In genomic region chrX:84865113-84865512, GRCh38 we compare ENCODE assay signal across 28 cellular contexts.
A peak's percentile ranks its signal among the peaks of the same experiment; 100 is the strongest.
DNase-seq lines count a peak whose midpoint lies in the region; ATAC-seq, FAIRE-seq and TF ChIP-seq lines count a peak whose summit lies in the region.
"Had no signal": no experiment of that assay in that cellular context is flagged by ENCODE, and none has a peak within 500 bp of the region (broad histone marks: within the 10 kb centered on the region; RNA-seq: fewer than 3 reads in every experiment).

No MANE protein-coding gene starts in this region.

- no peaks in the 10 kb centered on the region for H3K4me1 Mint-ChIP-seq in MCF 10A (ENCODE audit: insufficient read depth, unreplicated experiment)
- H3K4me1 Mint-ChIP-seq: activated CD4-positive, alpha-beta T cell treated with anti-CD3 and anti-CD28 coated beads, Interleukin-2, amount 10 ng/mL, durations not matched to agents 7 days and 5 days; activated naive CD8-positive, alpha-beta T cell treated with anti-CD3 and anti-CD28 coated beads for 36 hours; activated T-helper 17 cell treated with anti-CD3 and anti-CD28 coated beads, Interleukin-2, amount 50 U/mL, for 72 hours; CD8-positive, alpha-beta memory T cell; naive B cell had no signal

- no peak overlapping the region for H2AFZ ChIP-seq in mammary epithelial cell (ENCODE audit: low read depth, low read length)

- H3K4me3 Mint-ChIP-seq in MCF 10A (ENCODE audit: unreplicated experiment) = no peak overlapping the region
- H3K4me3 Mint-ChIP-seq: activated CD4-positive, alpha-beta T cell treated with anti-CD3 and anti-CD28 coated beads, Interleukin-2, amount 10 ng/mL, durations not matched to agents 7 days and 5 days; activated naive CD8-positive, alpha-beta T cell treated with anti-CD3 and anti-CD28 coated beads for 36 hours; activated T-helper 17 cell treated with anti-CD3 and anti-CD28 coated beads, Interleukin-2, amount 50 U/mL, for 72 hours; CD8-positive, alpha-beta memory T cell; naive B cell had no signal

- H3K36me3 ChIP-seq in mammary epithelial cell (ENCODE audit: insufficient read depth, low read length) = no peaks in the 10 kb centered on the region
- H3K36me3 ChIP-seq: esophagus squamous epithelium, MG63, stomach, tibial nerve had no signal

- H3K27me3 ChIP-seq in mammary epithelial cell (ENCODE audit: insufficient read depth, low read length) = no peaks in the 10 kb centered on the region
- H3K27me3 ChIP-seq: esophagus squamous epithelium, MG63, stomach had no signal

- dilution Hi-C loops in mammary epithelial cell (cut with HindIII; ENCODE audit: low sequenced_read_pairs) = no loop called here

- in situ Hi-C loops in mammary epithelial cell (cut with MboI; ENCODE audit: low sequenced_read_pairs in 2 of 2) = no loop called here

- H3K79me2 ChIP-seq in mammary epithelial cell (ENCODE audit: insufficient read depth, low read length) = no peaks in the 10 kb centered on the region

- intact Hi-C loops in MCF 10A (cut with micrococcal nuclease) (no loop called here), mammary epithelial cell (cut with micrococcal nuclease) (no loop called here), Right ventricle myocardium superior (cut with DNase I) (no loop called here)

- CTCF ChIA-PET in MCF 10A (lab: Yijun Ruan, JAX) (no interaction called here), mammary epithelial cell (lab: Charles Lee; ENCODE audit: low non-redundant PET) (no interaction called here)

- no peaks in the 10 kb centered on the region for H4K20me1 ChIP-seq in mammary epithelial cell (ENCODE audit: insufficient read depth, low read length)

- POLR2A ChIA-PET in MCF 10A (lab: Yijun Ruan, JAX) = no interaction called here

- BruUV-seq in MCF 10A (replicated peaks; lab: Mats Ljungman, UMichigan) (no TSS peak), mammary epithelial cell (replicated peaks; lab: Mats Ljungman, UMichigan) (no TSS peak)

- DNase-seq in MCF 10A (ENCODE audit: unreplicated experiment) (peak; percentile 49), mammary epithelial cell (no peak), NCI-H69 (lab: John Stamatoyannopoulos, UW) (peak; percentile 80), epithelial cell of esophagus (ENCODE audit: low read depth) (peak; percentile 0), D721Med (ENCODE audit: insufficient read length, low spot score) (no peak), Right ventricle myocardium superior (no peak), NCI-H2227 treated with DMSO at 0.1 percent for 48 hours (lab: John Stamatoyannopoulos, UW) (no peak)
- DNase-seq: activated CD4-positive, alpha-beta T cell treated with anti-CD3 and anti-CD28 coated beads, Interleukin-2, amount 10 ng/mL, durations not matched to agents 7 days and 5 days; activated naive CD8-positive, alpha-beta T cell treated with anti-CD3 and anti-CD28 coated beads for 36 hours; CD8-positive, alpha-beta memory T cell; effector memory CD4-positive, alpha-beta T cell; esophagus squamous epithelium; glutamatergic neuron; left cardiac atrium; mesendoderm; MG63; naive B cell; NCI-H187; SK-N-SH; stimulated activated CD4-positive, alpha-beta T cell treated with anti-CD3 and anti-CD28 coated beads, Interleukin-12 subunit alpha, Interleukin-12 subunit beta, amount 100 ng/mL, for 4 hours; stomach; T-helper 2 cell had no signal

- TF ChIP-seq CTCF in MCF 10A (IDR thresholded peaks at IDR 0.05; ENCODE audit: unreplicated experiment) (no peak), mammary epithelial cell (conservative IDR thresholded peaks at IDR 0.05 in 1 of 2, IDR thresholded peaks at IDR 0.05 in 1 of 2; ENCODE audit: extremely low read depth in 1 of 2, insufficient read depth in 1 of 2, low read depth in 1 of 2, low read length in 2 of 2) (no peak), epithelial cell of esophagus (IDR thresholded peaks at IDR 0.05; ENCODE audit: insufficient read depth, low read depth, low read length, missing control alignments) (no peak), D721Med (IDR thresholded peaks at IDR 0.05; ENCODE audit: insufficient read depth, missing control alignments) (no peak)

- no peak for ATAC-seq in Right ventricle myocardium superior (ENCODE audit: poor library complexity)
- no peak for ATAC-seq in GM18909 (IDR thresholded peaks at IDR 0.05; ENCODE audit: poor library complexity, unreplicated experiment)
- ATAC-seq: activated T-helper 17 cell treated with anti-CD3 and anti-CD28 coated beads, Interleukin-2, amount 50 U/mL, for 72 hours; left cardiac atrium had no signal

- H3K4me2 ChIP-seq in mammary epithelial cell (ENCODE audit: insufficient read depth, low read depth, low read length) = no peak overlapping the region
- H3K4me2 ChIP-seq: SK-N-SH had no signal

- H3K9ac ChIP-seq in mammary epithelial cell (ENCODE audit: insufficient read depth, low read length) = no peak overlapping the region
- H3K9ac ChIP-seq: SK-N-SH had no signal

- H3K4me1 ChIP-seq in mammary epithelial cell (ENCODE audit: insufficient read depth, low read length) = no peaks in the 10 kb centered on the region
- H3K4me1 ChIP-seq: esophagus squamous epithelium, stomach, tibial nerve had no signal

- no peaks in the 10 kb centered on the region for H3K9me3 ChIP-seq in mammary epithelial cell (replicated peaks; ENCODE audit: insufficient read depth, low read length)
- H3K9me3 ChIP-seq: esophagus squamous epithelium, MG63, SK-N-SH, tibial nerve had no signal

- no peaks in the 10 kb centered on the region for H3K9me3 Mint-ChIP-seq in MCF 10A (ENCODE audit: unreplicated experiment)
- H3K9me3 Mint-ChIP-seq: activated CD4-positive, alpha-beta T cell treated with anti-CD3 and anti-CD28 coated beads, Interleukin-2, amount 10 ng/mL, durations not matched to agents 7 days and 5 days; activated naive CD8-positive, alpha-beta T cell treated with anti-CD3 and anti-CD28 coated beads for 36 hours; activated T-helper 17 cell treated with anti-CD3 and anti-CD28 coated beads, Interleukin-2, amount 50 U/mL, for 72 hours had no signal

- FAIRE-seq in D721Med (lab: Jason Lieb, UNC) = no peak
- FAIRE-seq: H54 had no signal

- H3K27ac Mint-ChIP-seq in MCF 10A (ENCODE audit: low read depth, unreplicated experiment) = no peak overlapping the region
- H3K27ac Mint-ChIP-seq: activated CD4-positive, alpha-beta T cell treated with anti-CD3 and anti-CD28 coated beads, Interleukin-2, amount 10 ng/mL, durations not matched to agents 7 days and 5 days; activated naive CD8-positive, alpha-beta T cell treated with anti-CD3 and anti-CD28 coated beads for 36 hours; activated T-helper 17 cell treated with anti-CD3 and anti-CD28 coated beads, Interleukin-2, amount 50 U/mL, for 72 hours; CD8-positive, alpha-beta memory T cell; naive B cell had no signal

- no peak overlapping the region for H3K4me3 ChIP-seq in mammary epithelial cell (replicated peaks in 1 of 3; ENCODE audit: insufficient read depth in 1 of 3, low read depth in 2 of 3, low read length in 3 of 3)
- H3K4me3 ChIP-seq in epithelial cell of esophagus (ENCODE audit: low read length) = no peak overlapping the region
- H3K4me3 ChIP-seq: esophagus squamous epithelium, MG63, stomach, tibial nerve had no signal

- no peaks in the 10 kb centered on the region for H3K27me3 Mint-ChIP-seq in MCF 10A (ENCODE audit: insufficient read depth, unreplicated experiment)
- H3K27me3 Mint-ChIP-seq: activated CD4-positive, alpha-beta T cell treated with anti-CD3 and anti-CD28 coated beads, Interleukin-2, amount 10 ng/mL, durations not matched to agents 7 days and 5 days; activated naive CD8-positive, alpha-beta T cell treated with anti-CD3 and anti-CD28 coated beads for 36 hours; activated T-helper 17 cell treated with anti-CD3 and anti-CD28 coated beads, Interleukin-2, amount 50 U/mL, for 72 hours; naive B cell had no signal

- H3K36me3 Mint-ChIP-seq in MCF 10A (ENCODE audit: insufficient read depth, unreplicated experiment) = no peaks in the 10 kb centered on the region
- H3K36me3 Mint-ChIP-seq: activated naive CD8-positive, alpha-beta T cell treated with anti-CD3 and anti-CD28 coated beads for 36 hours; CD8-positive, alpha-beta memory T cell; naive B cell had no signal

- H3K27ac ChIP-seq in mammary epithelial cell (ENCODE audit: insufficient read depth, low read depth, low read length) = no peak overlapping the region
- H3K27ac ChIP-seq: esophagus squamous epithelium, HL-60, stomach, tibial nerve, VCaP had no signal

Comparison
In these comparisons a context has a peak if more than half of its experiments do, and no peak if none do; other contexts are left out.
1. DNase-seq: peak in MCF 10A (single experiment), NCI-H69 (single experiment) and epithelial cell of esophagus (single experiment); none in mammary epithelial cell (single experiment), D721Med (single experiment), Right ventricle myocardium superior (single experiment) and NCI-H2227 treated with DMSO at 0.1 percent for 48 hours (single experiment).